1 cellular context compared by ENCODE assay signal in genomic region chr11:65540290-65541092, GRCh38.
TF ChIP-seq lines count a peak whose summit lies in the region.

No MANE protein-coding gene starts in this region.

TF ChIP-seq in K562, 482 proteins besides CTCF, POLR2A, EP300 and RAD21 (continued from another document and continues in another):
- TF ChIP-seq SRF (CRISPR knock-in tag; IDR thresholded peaks at IDR 0.05) (no peak; a peak in 1 of 4 replicates), BRD4 (IDR thresholded peaks at IDR 0.05) (no peak), ZNF174 (CRISPR knock-in tag; IDR thresholded peaks at IDR 0.05) (no peak), ZFX (CRISPR knock-in tag; IDR thresholded peaks at IDR 0.05) (peak; percentile 55; the same call in 1 of the 2 replicates), CREB5 (CRISPR knock-in tag; IDR thresholded peaks at IDR 0.05) (no peak), ARHGAP35 (IDR thresholded peaks at IDR 0.05; ENCODE audit: partially characterized antibody) (no peak), ZBTB43 (CRISPR knock-in tag; IDR thresholded peaks at IDR 0.05) (0 out of 2 replicates have a peak, but pooled peaks have one; percentile 53), MBD2 (IDR thresholded peaks at IDR 0.05; ENCODE audit: borderline replicate concordance, low read depth) (no peak; the same call in 1 of the 2 replicates), ZNF696 (CRISPR knock-in tag; conservative IDR thresholded peaks at IDR 0.05) (no peak), ETV6 (IDR thresholded peaks at IDR 0.05; ENCODE audit: borderline replicate concordance in 1 of 2, low read depth in 2 of 2, low read length in 1 of 2) (no peak), ETV6 (CRISPR knock-in tag; IDR thresholded peaks at IDR 0.05; ENCODE audit: borderline replicate concordance) (no peak), EZH2 (IDR thresholded peaks at IDR 0.05; ENCODE audit: borderline replicate concordance, low read depth, low read length) (no peak), NCOR1 (IDR thresholded peaks at IDR 0.05) (no peak), HMG20A (CRISPR knock-in tag; conservative IDR thresholded peaks at IDR 0.05) (no peak), MITF (IDR thresholded peaks at IDR 0.05) (peak; percentile 9), BDP1 (IDR thresholded peaks at IDR 0.05; ENCODE audit: insufficient read depth, insufficient read length) (no peak), C11orf30 (IDR thresholded peaks at IDR 0.05; ENCODE audit: low read depth) (peak; percentile 58), TCFL5 (CRISPR knock-in tag; conservative IDR thresholded peaks at IDR 0.05) (no peak), ZNF140 (CRISPR knock-in tag; IDR thresholded peaks at IDR 0.05) (no peak), ZNF124 (CRISPR knock-in tag; IDR thresholded peaks at IDR 0.05) (no peak), GTF2E2 (tag; IDR thresholded peaks at IDR 0.05) (no peak), RBM14 (IDR thresholded peaks at IDR 0.05; ENCODE audit: borderline replicate concordance, insufficient read depth, low read depth, low read length) (no peak; the same call in 1 of the 2 replicates), PCBP2 (IDR thresholded peaks at IDR 0.05; ENCODE audit: low read depth, low read length, poor library complexity, severe bottlenecking) (no peak), ID3 (CRISPR knock-in tag; IDR thresholded peaks at IDR 0.05) (no peak), ID3 (tag; IDR thresholded peaks at IDR 0.05) (no peak), SETDB1 (IDR thresholded peaks at IDR 0.05; ENCODE audit: low read length) (no peak), ZNF830 (CRISPR knock-in tag; IDR thresholded peaks at IDR 0.05) (no peak), DLX4 (CRISPR knock-in tag; IDR thresholded peaks at IDR 0.05) (no peak), ATF1 (CRISPR knock-in tag; IDR thresholded peaks at IDR 0.05) (no peak), ATF1 (tag; IDR thresholded peaks at IDR 0.05) (peak; percentile 52), NONO (IDR thresholded peaks at IDR 0.05; ENCODE audit: low read depth in 2 of 2, low read length in 1 of 2) (no peak), ZNF282 (CRISPR knock-in tag; IDR thresholded peaks at IDR 0.05) (peak; percentile 60; the same call in 1 of the 2 replicates), CBFA2T2 (conservative IDR thresholded peaks at IDR 0.05) (no peak), ZNF583 (CRISPR knock-in tag; IDR thresholded peaks at IDR 0.05) (no peak), NCOA6 (IDR thresholded peaks at IDR 0.05) (no peak)
- TF ChIP-seq, protein P1, sequence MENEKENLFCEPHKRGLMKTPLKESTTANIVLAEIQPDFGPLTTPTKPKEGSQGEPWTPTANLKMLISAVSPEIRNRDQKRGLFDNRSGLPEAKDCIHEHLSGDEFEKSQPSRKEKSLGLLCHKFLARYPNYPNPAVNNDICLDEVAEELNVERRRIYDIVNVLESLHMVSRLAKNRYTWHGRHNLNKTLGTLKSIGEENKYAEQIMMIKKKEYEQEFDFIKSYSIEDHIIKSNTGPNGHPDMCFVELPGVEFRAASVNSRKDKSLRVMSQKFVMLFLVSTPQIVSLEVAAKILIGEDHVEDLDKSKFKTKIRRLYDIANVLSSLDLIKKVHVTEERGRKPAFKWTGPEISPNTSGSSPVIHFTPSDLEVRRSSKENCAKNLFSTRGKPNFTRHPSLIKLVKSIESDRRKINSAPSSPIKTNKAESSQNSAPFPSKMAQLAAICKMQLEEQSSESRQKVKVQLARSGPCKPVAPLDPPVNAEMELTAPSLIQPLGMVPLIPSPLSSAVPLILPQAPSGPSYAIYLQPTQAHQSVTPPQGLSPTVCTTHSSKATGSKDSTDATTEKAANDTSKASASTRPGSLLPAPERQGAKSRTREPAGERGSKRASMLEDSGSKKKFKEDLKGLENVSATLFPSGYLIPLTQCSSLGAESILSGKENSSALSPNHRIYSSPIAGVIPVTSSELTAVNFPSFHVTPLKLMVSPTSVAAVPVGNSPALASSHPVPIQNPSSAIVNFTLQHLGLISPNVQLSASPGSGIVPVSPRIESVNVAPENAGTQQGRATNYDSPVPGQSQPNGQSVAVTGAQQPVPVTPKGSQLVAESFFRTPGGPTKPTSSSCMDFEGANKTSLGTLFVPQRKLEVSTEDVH (IDR thresholded peaks at IDR 0.05; ENCODE audit: low read depth, partially characterized antibody): no peak
- TF ChIP-seq, protein P2, sequence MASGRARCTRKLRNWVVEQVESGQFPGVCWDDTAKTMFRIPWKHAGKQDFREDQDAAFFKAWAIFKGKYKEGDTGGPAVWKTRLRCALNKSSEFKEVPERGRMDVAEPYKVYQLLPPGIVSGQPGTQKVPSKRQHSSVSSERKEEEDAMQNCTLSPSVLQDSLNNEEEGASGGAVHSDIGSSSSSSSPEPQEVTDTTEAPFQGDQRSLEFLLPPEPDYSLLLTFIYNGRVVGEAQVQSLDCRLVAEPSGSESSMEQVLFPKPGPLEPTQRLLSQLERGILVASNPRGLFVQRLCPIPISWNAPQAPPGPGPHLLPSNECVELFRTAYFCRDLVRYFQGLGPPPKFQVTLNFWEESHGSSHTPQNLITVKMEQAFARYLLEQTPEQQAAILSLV (tag; IDR thresholded peaks at IDR 0.05): no peak
- TF ChIP-seq, protein P3, sequence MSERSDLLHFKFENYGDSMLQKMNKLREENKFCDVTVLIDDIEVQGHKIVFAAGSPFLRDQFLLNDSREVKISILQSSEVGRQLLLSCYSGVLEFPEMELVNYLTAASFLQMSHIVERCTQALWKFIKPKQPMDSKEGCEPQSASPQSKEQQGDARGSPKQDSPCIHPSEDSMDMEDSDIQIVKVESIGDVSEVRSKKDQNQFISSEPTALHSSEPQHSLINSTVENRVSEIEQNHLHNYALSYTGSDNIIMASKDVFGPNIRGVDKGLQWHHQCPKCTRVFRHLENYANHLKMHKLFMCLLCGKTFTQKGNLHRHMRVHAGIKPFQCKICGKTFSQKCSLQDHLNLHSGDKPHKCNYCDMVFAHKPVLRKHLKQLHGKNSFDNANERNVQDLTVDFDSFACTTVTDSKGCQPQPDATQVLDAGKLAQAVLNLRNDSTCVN (CRISPR knock-in tag; IDR thresholded peaks at IDR 0.05): no peak
- TF ChIP-seq, protein P4, sequence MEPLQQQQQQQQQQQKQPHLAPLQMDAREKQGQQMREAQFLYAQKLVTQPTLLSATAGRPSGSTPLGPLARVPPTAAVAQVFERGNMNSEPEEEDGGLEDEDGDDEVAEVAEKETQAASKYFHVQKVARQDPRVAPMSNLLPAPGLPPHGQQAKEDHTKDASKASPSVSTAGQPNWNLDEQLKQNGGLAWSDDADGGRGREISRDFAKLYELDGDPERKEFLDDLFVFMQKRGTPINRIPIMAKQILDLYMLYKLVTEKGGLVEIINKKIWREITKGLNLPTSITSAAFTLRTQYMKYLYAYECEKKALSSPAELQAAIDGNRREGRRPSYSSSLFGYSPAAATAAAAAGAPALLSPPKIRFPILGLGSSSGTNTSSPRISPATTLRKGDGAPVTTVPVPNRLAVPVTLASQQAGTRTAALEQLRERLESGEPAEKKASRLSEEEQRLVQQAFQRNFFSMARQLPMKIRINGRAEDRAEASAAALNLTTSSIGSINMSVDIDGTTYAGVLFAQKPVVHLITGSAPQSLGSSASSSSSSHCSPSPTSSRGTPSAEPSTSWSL (CRISPR knock-in tag; IDR thresholded peaks at IDR 0.05; ENCODE audit: borderline replicate concordance): no peak
- TF ChIP-seq, protein P5, sequence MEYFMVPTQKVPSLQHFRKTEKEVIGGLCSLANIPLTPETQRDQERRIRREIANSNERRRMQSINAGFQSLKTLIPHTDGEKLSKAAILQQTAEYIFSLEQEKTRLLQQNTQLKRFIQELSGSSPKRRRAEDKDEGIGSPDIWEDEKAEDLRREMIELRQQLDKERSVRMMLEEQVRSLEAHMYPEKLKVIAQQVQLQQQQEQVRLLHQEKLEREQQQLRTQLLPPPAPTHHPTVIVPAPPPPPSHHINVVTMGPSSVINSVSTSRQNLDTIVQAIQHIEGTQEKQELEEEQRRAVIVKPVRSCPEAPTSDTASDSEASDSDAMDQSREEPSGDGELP (CRISPR knock-in tag; IDR thresholded peaks at IDR 0.05; ENCODE audit: borderline replicate concordance): peak; percentile 92
- TF ChIP-seq, protein P6, sequence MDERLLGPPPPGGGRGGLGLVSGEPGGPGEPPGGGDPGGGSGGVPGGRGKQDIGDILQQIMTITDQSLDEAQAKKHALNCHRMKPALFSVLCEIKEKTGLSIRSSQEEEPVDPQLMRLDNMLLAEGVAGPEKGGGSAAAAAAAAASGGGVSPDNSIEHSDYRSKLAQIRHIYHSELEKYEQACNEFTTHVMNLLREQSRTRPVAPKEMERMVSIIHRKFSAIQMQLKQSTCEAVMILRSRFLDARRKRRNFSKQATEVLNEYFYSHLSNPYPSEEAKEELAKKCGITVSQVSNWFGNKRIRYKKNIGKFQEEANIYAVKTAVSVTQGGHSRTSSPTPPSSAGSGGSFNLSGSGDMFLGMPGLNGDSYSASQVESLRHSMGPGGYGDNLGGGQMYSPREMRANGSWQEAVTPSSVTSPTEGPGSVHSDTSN (CRISPR knock-in tag; IDR thresholded peaks at IDR 0.05; ENCODE audit: low read depth): no peak
- TF ChIP-seq, protein P6 (tag; conservative IDR thresholded peaks at IDR 0.05; ENCODE audit: low read depth): no peak
- TF ChIP-seq, protein P7, sequence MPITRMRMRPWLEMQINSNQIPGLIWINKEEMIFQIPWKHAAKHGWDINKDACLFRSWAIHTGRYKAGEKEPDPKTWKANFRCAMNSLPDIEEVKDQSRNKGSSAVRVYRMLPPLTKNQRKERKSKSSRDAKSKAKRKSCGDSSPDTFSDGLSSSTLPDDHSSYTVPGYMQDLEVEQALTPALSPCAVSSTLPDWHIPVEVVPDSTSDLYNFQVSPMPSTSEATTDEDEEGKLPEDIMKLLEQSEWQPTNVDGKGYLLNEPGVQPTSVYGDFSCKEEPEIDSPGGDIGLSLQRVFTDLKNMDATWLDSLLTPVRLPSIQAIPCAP (CRISPR knock-in tag; IDR thresholded peaks at IDR 0.05; ENCODE audit: borderline replicate concordance): no peak
- TF ChIP-seq, protein P8, sequence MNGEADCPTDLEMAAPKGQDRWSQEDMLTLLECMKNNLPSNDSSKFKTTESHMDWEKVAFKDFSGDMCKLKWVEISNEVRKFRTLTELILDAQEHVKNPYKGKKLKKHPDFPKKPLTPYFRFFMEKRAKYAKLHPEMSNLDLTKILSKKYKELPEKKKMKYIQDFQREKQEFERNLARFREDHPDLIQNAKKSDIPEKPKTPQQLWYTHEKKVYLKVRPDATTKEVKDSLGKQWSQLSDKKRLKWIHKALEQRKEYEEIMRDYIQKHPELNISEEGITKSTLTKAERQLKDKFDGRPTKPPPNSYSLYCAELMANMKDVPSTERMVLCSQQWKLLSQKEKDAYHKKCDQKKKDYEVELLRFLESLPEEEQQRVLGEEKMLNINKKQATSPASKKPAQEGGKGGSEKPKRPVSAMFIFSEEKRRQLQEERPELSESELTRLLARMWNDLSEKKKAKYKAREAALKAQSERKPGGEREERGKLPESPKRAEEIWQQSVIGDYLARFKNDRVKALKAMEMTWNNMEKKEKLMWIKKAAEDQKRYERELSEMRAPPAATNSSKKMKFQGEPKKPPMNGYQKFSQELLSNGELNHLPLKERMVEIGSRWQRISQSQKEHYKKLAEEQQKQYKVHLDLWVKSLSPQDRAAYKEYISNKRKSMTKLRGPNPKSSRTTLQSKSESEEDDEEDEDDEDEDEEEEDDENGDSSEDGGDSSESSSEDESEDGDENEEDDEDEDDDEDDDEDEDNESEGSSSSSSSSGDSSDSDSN (IDR thresholded peaks at IDR 0.05; ENCODE audit: borderline replicate concordance in 1 of 2, low read depth in 2 of 2, low read length in 2 of 2): peak; percentile 16 to 19; a peak in 2 of 4 replicates
